Comparison of ENCODE assay signal across 8 cellular contexts in the genomic region with DNA sequence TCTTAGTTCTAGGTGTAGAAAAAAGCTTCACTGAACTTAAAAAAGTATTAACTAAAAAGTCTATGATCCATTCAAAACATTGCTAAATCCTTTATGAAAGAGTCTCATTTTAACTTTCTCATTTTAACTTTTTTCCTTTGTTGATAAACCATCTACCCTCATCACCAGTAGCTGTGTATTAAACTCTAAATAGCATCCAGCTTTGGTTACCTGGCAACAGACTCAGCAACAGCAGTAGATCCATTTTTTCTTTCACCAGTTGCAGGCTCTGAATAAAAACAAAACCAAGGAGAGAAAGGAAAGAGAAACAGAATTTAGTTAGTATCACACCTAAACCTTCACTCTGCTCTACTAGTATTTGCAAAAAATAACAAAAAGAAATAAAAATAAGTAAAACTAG. TPM values are rescaled to one million over a fixed set of nuclear protein-coding genes. Genes with fewer than 3 reads are reported as not detected.
A peak's percentile ranks its signal among the peaks of the same experiment; 100 is the strongest.
DNase-seq lines count a peak whose midpoint lies in the region; ATAC-seq and TF ChIP-seq lines count a peak whose summit lies in the region.

No MANE protein-coding gene starts in this region.

- peaks cover 2 to 14% of the 10 kb centered on the region in 2 donors for H3K36me3 Mint-ChIP-seq in CD14-positive monocyte
- peaks cover 5% of the 10 kb centered on the region for H3K36me3 Mint-ChIP-seq in activated naive CD8-positive, alpha-beta T cell treated with anti-CD3 and anti-CD28 coated beads, Interleukin-2, amount 10 ng/mL, durations not matched to agents 7 days and 5 days

- peak overlapping the region; percentile 7 to 27 for H3K27ac ChIP-seq in left lung

- peak overlapping the region in 1 of 2 donors; percentile 66 for H3K4me3 Mint-ChIP-seq in CD14-positive monocyte
- H3K4me3 Mint-ChIP-seq in activated naive CD8-positive, alpha-beta T cell treated with anti-CD3 and anti-CD28 coated beads, Interleukin-2, amount 10 ng/mL, durations not matched to agents 7 days and 5 days, result peak overlapping the region; percentile 39

- TF ChIP-seq CTCF in CD14-positive monocyte (IDR thresholded peaks at IDR 0.05), result no peak
- no peak for TF ChIP-seq CTCF in left lung (IDR thresholded peaks at IDR 0.05)

- no peaks in the 10 kb centered on the region for H3K9me3 ChIP-seq in left lung

- peaks cover 6% of the 10 kb centered on the region for H3K4me1 Mint-ChIP-seq in CD14-positive monocyte
- peaks cover 10% of the 10 kb centered on the region for H3K4me1 Mint-ChIP-seq in activated naive CD8-positive, alpha-beta T cell treated with anti-CD3 and anti-CD28 coated beads, Interleukin-2, amount 10 ng/mL, durations not matched to agents 7 days and 5 days

- H3K4me3 ChIP-seq in left lung, result no peak overlapping the region

- no peaks in the 10 kb centered on the region for H3K27me3 Mint-ChIP-seq in CD14-positive monocyte (ENCODE audit: low read depth in 3 of 3)
- no peaks in the 10 kb centered on the region for H3K27me3 Mint-ChIP-seq in activated naive CD8-positive, alpha-beta T cell treated with anti-CD3 and anti-CD28 coated beads, Interleukin-2, amount 10 ng/mL, durations not matched to agents 7 days and 5 days

- peak; percentile 65 for ATAC-seq in HG03354 (IDR thresholded peaks at IDR 0.05; ENCODE audit: poor library complexity, severe bottlenecking, unreplicated experiment)
- ATAC-seq in activated naive CD8-positive, alpha-beta T cell treated with anti-CD3 and anti-CD28 coated beads, Interleukin-2, amount 10 ng/mL, durations not matched to agents 7 days and 5 days (ENCODE audit: low read depth), result peak; percentile 43
- ATAC-seq in left lung, result peak; percentile 23
- no peak for ATAC-seq in GM18867 (IDR thresholded peaks at IDR 0.05; ENCODE audit: unreplicated experiment)
- ATAC-seq in HG03196 (IDR thresholded peaks at IDR 0.05; ENCODE audit: unreplicated experiment), result no peak

- intact Hi-C loops in CD14-positive monocyte (cut with micrococcal nuclease) (loop anchor here (10.0 kb wide), 2 partner anchors 73 to 623 kb away; partner anchors contain the start of gene MAP1A (in 1 of the 2)), left lung (cut with DNase I) (no loop called here)

- POLR2A ChIA-PET in activated naive CD8-positive, alpha-beta T cell treated with anti-CD3 and anti-CD28 coated beads, Interleukin-2, amount 10 ng/mL, durations not matched to agents 7 days and 5 days (lab: Charles Lee), result interaction anchor here (0.9 kb wide), 1 partner anchor 72 kb away, joined by 4 read pairs; no protein-coding TSS in a partner anchor

- peaks cover 0 to 4% of the 10 kb centered on the region in 2 donors for H3K4me1 ChIP-seq in left lung

- H3K27ac Mint-ChIP-seq in CD14-positive monocyte, result peak overlapping the region in 6 of 7 donors; percentile 68 to 92 (median 86)
- peak overlapping the region; percentile 78 for H3K27ac Mint-ChIP-seq in activated naive CD8-positive, alpha-beta T cell treated with anti-CD3 and anti-CD28 coated beads, Interleukin-2, amount 10 ng/mL, durations not matched to agents 7 days and 5 days

- no peaks in the 10 kb centered on the region for H3K9me3 Mint-ChIP-seq in CD14-positive monocyte
- H3K9me3 Mint-ChIP-seq in activated naive CD8-positive, alpha-beta T cell treated with anti-CD3 and anti-CD28 coated beads, Interleukin-2, amount 10 ng/mL, durations not matched to agents 7 days and 5 days, result no peaks in the 10 kb centered on the region

- H3K27me3 ChIP-seq in left lung, result no peaks in the 10 kb centered on the region

- DNase-seq in CD14-positive monocyte (ENCODE audit: low spot score), result no peak
- DNase-seq in activated naive CD8-positive, alpha-beta T cell treated with anti-CD3 and anti-CD28 coated beads, Interleukin-2, amount 10 ng/mL, durations not matched to agents 7 days and 5 days, result no peak
- DNase-seq in left lung, result no peak
- DNase-seq in NCI-H524 treated with DMSO at 0.1 percent for 48 hours (lab: John Stamatoyannopoulos, UW), result no peak
- DNase-seq in KG1 (lab: John Stamatoyannopoulos, UW), result no peak

- H3K36me3 ChIP-seq in left lung, result peaks cover 4 to 27% of the 10 kb centered on the region in 2 donors

RNA-seq across cellular contexts. Expression of gene TP53BP1, which starts 51.6 kb away (rescaled TPM):
- polyA plus RNA-seq in CD14-positive monocyte, result 1 to 10 TPM; 1.8 to 3.1 TPM
- total RNA-seq in activated naive CD8-positive, alpha-beta T cell treated with anti-CD3 and anti-CD28 coated beads, Interleukin-2, amount 10 ng/mL, durations not matched to agents 7 days and 5 days, result 10 to 100 TPM; 27.1 to 27.5 TPM
- 10 to 100 TPM; 32.7 to 42.4 TPM for total RNA-seq in left lung

Comparison
In these comparisons a context has a peak if more than half of its experiments do, and no peak if none do; other contexts are left out.
1. ATAC-seq: peak in HG03354 (single experiment), activated naive CD8-positive, alpha-beta T cell treated with anti-CD3 and anti-CD28 coated beads, Interleukin-2, amount 10 ng/mL, durations not matched to agents 7 days and 5 days (single experiment) and left lung (single experiment); none in GM18867 (single experiment) and HG03196 (single experiment).
2. intact Hi-C loops: an anchor here in CD14-positive monocyte (10.0 kb wide); none called in left lung.